Comparison of ENCODE assay signal across 9 cellular contexts in genomic region chr6:72740135-72740534, GRCh38.
DNase-seq lines count a peak whose midpoint lies in the region; ATAC-seq and TF ChIP-seq lines count a peak whose summit lies in the region.
"Had no signal": no experiment of that assay in that cellular context is flagged by ENCODE, and none has a peak within 500 bp of the region (broad histone marks: within the 10 kb centered on the region; RNA-seq: fewer than 3 reads in every experiment).

No MANE protein-coding gene starts in this region.

- no peak overlapping the region for H4K5ac ChIP-seq in mesendoderm (ENCODE audit: low read length)

- no peak overlapping the region for H4K8ac ChIP-seq in mesendoderm (ENCODE audit: low read depth, low read length)

- peaks cover 0 to 2% of the 10 kb centered on the region in 2 donors for H3K9me3 Mint-ChIP-seq in activated T-cell treated with anti-CD3 and anti-CD28 coated beads, Interleukin-2, amount 50 U/mL, for 72 hours
- H3K9me3 Mint-ChIP-seq in activated T-cell treated with anti-CD3 and anti-CD28 coated beads, Interleukin-2, amount 50 U/mL, for 4 hours, result no peaks in the 10 kb centered on the region
- H3K9me3 Mint-ChIP-seq in HFFc6, result no peaks in the 10 kb centered on the region
- H3K9me3 Mint-ChIP-seq in stimulated activated naive CD8-positive, alpha-beta T cell treated with anti-CD3 and anti-CD28 coated beads, Interleukin-15, amount 100 ng/mL, for 72 hours, result no peaks in the 10 kb centered on the region

- no peak overlapping the region for H3K9ac ChIP-seq in mesendoderm (ENCODE audit: low read length)

- peak in 1 of 2 donors; percentile 4 for DNase-seq in activated T-cell treated with anti-CD3 and anti-CD28 coated beads, Interleukin-2, amount 50 U/mL, for 72 hours
- no peak for DNase-seq in activated T-cell treated with anti-CD3 and anti-CD28 coated beads, Interleukin-2, amount 50 U/mL, for 4 hours
- DNase-seq in HFFc6 (no peak), mesendoderm (no peak), mucosa of gallbladder (ENCODE audit: low spot score) (no peak), DMS153 (lab: John Stamatoyannopoulos, UW) (no peak)
- peak in 1 of 2 donors; percentile 22 for DNase-seq in stimulated activated naive CD8-positive, alpha-beta T cell treated with anti-CD3 and anti-CD28 coated beads, Interleukin-15, amount 100 ng/mL, for 72 hours
- DNase-seq: cerebellar nuclear complex had no signal

- no peak overlapping the region for H3K4me2 ChIP-seq in mesendoderm (ENCODE audit: low read length)

- H3K36me3 ChIP-seq in mesendoderm (ENCODE audit: control insufficient read depth, insufficient read depth, low read length), result no peaks in the 10 kb centered on the region

- H3K27me3 Mint-ChIP-seq in activated T-cell treated with anti-CD3 and anti-CD28 coated beads, Interleukin-2, amount 50 U/mL, for 72 hours (ENCODE audit: low read depth), result no peaks in the 10 kb centered on the region
- no peaks in the 10 kb centered on the region for H3K27me3 Mint-ChIP-seq in activated T-cell treated with anti-CD3 and anti-CD28 coated beads, Interleukin-2, amount 50 U/mL, for 4 hours (ENCODE audit: low read depth)
- H3K27me3 Mint-ChIP-seq in HFFc6 (ENCODE audit: insufficient read depth), result no peaks in the 10 kb centered on the region
- H3K27me3 Mint-ChIP-seq in stimulated activated naive CD8-positive, alpha-beta T cell treated with anti-CD3 and anti-CD28 coated beads, Interleukin-15, amount 100 ng/mL, for 72 hours, result no peaks in the 10 kb centered on the region

- peak; percentile 70 to 72 for ATAC-seq in activated T-cell treated with anti-CD3 and anti-CD28 coated beads, Interleukin-2, amount 50 U/mL, for 72 hours (replicated peaks in 1 of 2)
- ATAC-seq in activated T-cell treated with anti-CD3 and anti-CD28 coated beads, Interleukin-2, amount 50 U/mL, for 4 hours, result no peak
- ATAC-seq in HG03521 (IDR thresholded peaks at IDR 0.05; ENCODE audit: unreplicated experiment), result peak; percentile 91
- peak; percentile 66 for ATAC-seq in stimulated activated naive CD8-positive, alpha-beta T cell treated with anti-CD3 and anti-CD28 coated beads, Interleukin-15, amount 100 ng/mL, for 72 hours

- no peak overlapping the region for H2BK120ac ChIP-seq in mesendoderm (ENCODE audit: low read depth, low read length)

- no peak overlapping the region for H2BK5ac ChIP-seq in mesendoderm (ENCODE audit: low read length)

- no peak overlapping the region for H2AK5ac ChIP-seq in mesendoderm (ENCODE audit: low read length)

- H3K4ac ChIP-seq in mesendoderm (ENCODE audit: low read depth, low read length), result no peak overlapping the region

- no peak overlapping the region for H3K18ac ChIP-seq in mesendoderm (ENCODE audit: low read length)

- no peaks in the 10 kb centered on the region for H3K27me3 ChIP-seq in mesendoderm (ENCODE audit: insufficient read depth, low read length, poor library complexity)

- TF ChIP-seq CTCF in HFFc6 (IDR thresholded peaks at IDR 0.05), result no peak

- no peak overlapping the region for H2BK15ac ChIP-seq in mesendoderm (replicated peaks; ENCODE audit: low read depth)

- WGBS in mesendoderm (ENCODE audit: extremely low coverage, insufficient coverage, low lambda C conversion rate), result no CpG with 5 or more reads among the region's 2 CpGs

- H3K4me3 Mint-ChIP-seq in activated T-cell treated with anti-CD3 and anti-CD28 coated beads, Interleukin-2, amount 50 U/mL, for 72 hours, result peak overlapping the region in 1 of 2 donors; percentile 50
- no peak overlapping the region for H3K4me3 Mint-ChIP-seq in activated T-cell treated with anti-CD3 and anti-CD28 coated beads, Interleukin-2, amount 50 U/mL, for 4 hours
- no peak overlapping the region; the same call in 1 of the 2 replicates for H3K4me3 Mint-ChIP-seq in HFFc6
- peak overlapping the region; percentile 69 to 72 for H3K4me3 Mint-ChIP-seq in stimulated activated naive CD8-positive, alpha-beta T cell treated with anti-CD3 and anti-CD28 coated beads, Interleukin-15, amount 100 ng/mL, for 72 hours

- no peak overlapping the region for H3K4me3 ChIP-seq in mesendoderm (ENCODE audit: low read length)

- H3K27ac Mint-ChIP-seq in activated T-cell treated with anti-CD3 and anti-CD28 coated beads, Interleukin-2, amount 50 U/mL, for 72 hours, result no peak overlapping the region
- H3K27ac Mint-ChIP-seq in HFFc6, result peak overlapping the region; percentile 19; the same call in 1 of the 2 replicates
- peak overlapping the region; percentile 28 to 68 for H3K27ac Mint-ChIP-seq in stimulated activated naive CD8-positive, alpha-beta T cell treated with anti-CD3 and anti-CD28 coated beads, Interleukin-15, amount 100 ng/mL, for 72 hours

- H3K4me1 ChIP-seq in mesendoderm (ENCODE audit: control insufficient read depth, low read depth, low read length), result no peaks in the 10 kb centered on the region

- no peaks in the 10 kb centered on the region for H3K79me1 ChIP-seq in mesendoderm (ENCODE audit: low read length)

- H3K56ac ChIP-seq in mesendoderm (ENCODE audit: low read length), result no peak overlapping the region

- H3K79me2 ChIP-seq in mesendoderm (ENCODE audit: control insufficient read depth, insufficient read depth, low read length), result no peaks in the 10 kb centered on the region

- no peak overlapping the region for H3K27ac ChIP-seq in mesendoderm (ENCODE audit: low read depth, low read length)

- H3K4me1 Mint-ChIP-seq in activated T-cell treated with anti-CD3 and anti-CD28 coated beads, Interleukin-2, amount 50 U/mL, for 72 hours (ENCODE audit: low read depth), result peaks cover 30% of the 10 kb centered on the region
- peaks cover 31% of the 10 kb centered on the region for H3K4me1 Mint-ChIP-seq in activated T-cell treated with anti-CD3 and anti-CD28 coated beads, Interleukin-2, amount 50 U/mL, for 4 hours (ENCODE audit: low read depth)
- peaks cover 53% of the 10 kb centered on the region for H3K4me1 Mint-ChIP-seq in HFFc6 (ENCODE audit: low read depth)
- H3K4me1 Mint-ChIP-seq in stimulated activated naive CD8-positive, alpha-beta T cell treated with anti-CD3 and anti-CD28 coated beads, Interleukin-15, amount 100 ng/mL, for 72 hours, result peaks cover 63% of the 10 kb centered on the region

- no peaks in the 10 kb centered on the region for H3K36me3 Mint-ChIP-seq in activated T-cell treated with anti-CD3 and anti-CD28 coated beads, Interleukin-2, amount 50 U/mL, for 72 hours (ENCODE audit: insufficient read depth in 2 of 2)
- peaks cover 8% of the 10 kb centered on the region for H3K36me3 Mint-ChIP-seq in activated T-cell treated with anti-CD3 and anti-CD28 coated beads, Interleukin-2, amount 50 U/mL, for 4 hours (ENCODE audit: insufficient read depth)
- peaks cover 3% of the 10 kb centered on the region for H3K36me3 Mint-ChIP-seq in HFFc6 (ENCODE audit: low read depth)

- no peak overlapping the region for H3K23ac ChIP-seq in mesendoderm (ENCODE audit: low read length)

Comparison
In these comparisons a context has a peak if more than half of its experiments do, and no peak if none do; other contexts are left out.
1. ATAC-seq: peak in activated T-cell treated with anti-CD3 and anti-CD28 coated beads, Interleukin-2, amount 50 U/mL, for 72 hours (2 of 2), HG03521 (single experiment) and stimulated activated naive CD8-positive, alpha-beta T cell treated with anti-CD3 and anti-CD28 coated beads, Interleukin-15, amount 100 ng/mL, for 72 hours (single experiment); none in activated T-cell treated with anti-CD3 and anti-CD28 coated beads, Interleukin-2, amount 50 U/mL, for 4 hours (0 of 2).
2. H3K4me3 Mint-ChIP-seq: peak in stimulated activated naive CD8-positive, alpha-beta T cell treated with anti-CD3 and anti-CD28 coated beads, Interleukin-15, amount 100 ng/mL, for 72 hours (2 of 2); none in activated T-cell treated with anti-CD3 and anti-CD28 coated beads, Interleukin-2, amount 50 U/mL, for 4 hours (single experiment) and HFFc6 (single experiment).